In genomic region chr3:77873599-77873998, GRCh38 we compare ENCODE assay signal across 32 cellular contexts.
"Had no signal": no experiment of that assay in that cellular context is flagged by ENCODE, and none has a peak within 500 bp of the region (broad histone marks: within the 10 kb centered on the region; RNA-seq: fewer than 3 reads in every experiment).

No MANE protein-coding gene starts in this region.

- H3K9me3 ChIP-seq: adrenal gland, body of pancreas, breast epithelium, Peyer's patch, SJCRH30 had no signal

- H3K4me3 ChIP-seq: adrenal gland, body of pancreas, breast epithelium, Peyer's patch, SJCRH30, SK-N-MC had no signal

- H3K4me1 ChIP-seq: adrenal gland, body of pancreas, breast epithelium, Peyer's patch, SJCRH30 had no signal

- H3K27me3 ChIP-seq: adrenal gland, body of pancreas, breast epithelium, Peyer's patch, SJCRH30 had no signal

- DNase-seq: activated CD4-positive, alpha-beta T cell treated with anti-CD3 and anti-CD28 coated beads for 1 hour; activated CD4-positive, alpha-beta T cell treated with anti-CD3 and anti-CD28 coated beads, Interleukin-2, amount 10 ng/mL, durations not matched to agents 24 days and 14 days; activated CD4-positive, alpha-beta T cell treated with anti-CD3 and anti-CD28 coated beads, Interleukin-2, amount 50 U/mL, for 4 hours; activated CD4-positive, CD25-positive, alpha-beta regulatory T cell; activated CD8-positive, alpha-beta T cell treated with anti-CD3 and anti-CD28 coated beads for 36 hours; activated gamma-delta T cell; activated naive CD4-positive, alpha-beta T cell treated with Interleukin-2 at 50 U/mL for 16 hours; activated T-cell treated with anti-CD3 and anti-CD28 coated beads, Interleukin-2, amount 50 U/mL, for 24 hours; adrenal gland; body of pancreas; MM.1S; NCI-H1092 treated with DMSO at 0.1 percent for 48 hours; NCI-H1417; NCI-H146; NCI-H187; NCI-H2029 treated with DMSO at 0.1 percent for 48 hours; NCI-H2107; NCI-H2171; NCI-H510A; NCI-H526; NCI-H748 treated with DMSO at 0.1 percent for 48 hours; NK-92 treated with Interleukin-12 subunit alpha and Interleukin-12 subunit beta, amount 100 ng/mL, for 24 hours; PC-3; Peyer's patch; RPMI8226; SJCRH30; T1000; WERI-Rb-1 had no signal

- ATAC-seq: activated CD8-positive, alpha-beta T cell treated with anti-CD3 and anti-CD28 coated beads for 36 hours; activated naive CD4-positive, alpha-beta T cell treated with anti-CD3 and anti-CD28 coated beads, Interleukin-2, amount 50 U/mL, for 72 hours; body of pancreas; PC-3 had no signal

- H3K36me3 ChIP-seq: adrenal gland, breast epithelium, Peyer's patch, SJCRH30, WERI-Rb-1 had no signal

- H3K27ac ChIP-seq: adrenal gland, body of pancreas, breast epithelium, KMS-11, Peyer's patch, SJCRH30, SK-N-MC, WERI-Rb-1 had no signal
